Comparison of ENCODE assay signal across 1 cellular context in the genomic region with DNA sequence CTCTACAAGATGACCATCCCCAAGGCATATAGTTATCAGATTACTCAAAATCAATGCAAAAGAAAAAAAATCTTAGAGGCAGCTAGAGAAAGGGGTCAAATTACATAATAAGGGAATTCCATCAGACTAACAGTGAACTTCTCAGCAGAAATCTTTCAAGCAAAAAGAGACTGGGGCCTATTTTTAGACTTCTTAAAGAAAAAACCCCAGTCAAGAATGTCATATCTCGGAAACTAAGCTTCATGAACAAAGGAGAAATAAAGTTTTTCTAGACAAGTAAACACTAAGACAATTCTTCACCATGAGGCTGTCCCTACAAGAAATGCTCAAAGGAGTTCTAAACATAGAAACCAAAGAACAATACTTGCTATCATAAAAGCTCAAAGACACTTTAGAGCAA.
TF ChIP-seq lines count a peak whose summit lies in the region.

No MANE protein-coding gene starts in this region.

TF ChIP-seq in GM23338, 12 proteins besides CTCF, POLR2A, EP300 and RAD21 (continued from another document):
- TF ChIP-seq, protein P1, sequence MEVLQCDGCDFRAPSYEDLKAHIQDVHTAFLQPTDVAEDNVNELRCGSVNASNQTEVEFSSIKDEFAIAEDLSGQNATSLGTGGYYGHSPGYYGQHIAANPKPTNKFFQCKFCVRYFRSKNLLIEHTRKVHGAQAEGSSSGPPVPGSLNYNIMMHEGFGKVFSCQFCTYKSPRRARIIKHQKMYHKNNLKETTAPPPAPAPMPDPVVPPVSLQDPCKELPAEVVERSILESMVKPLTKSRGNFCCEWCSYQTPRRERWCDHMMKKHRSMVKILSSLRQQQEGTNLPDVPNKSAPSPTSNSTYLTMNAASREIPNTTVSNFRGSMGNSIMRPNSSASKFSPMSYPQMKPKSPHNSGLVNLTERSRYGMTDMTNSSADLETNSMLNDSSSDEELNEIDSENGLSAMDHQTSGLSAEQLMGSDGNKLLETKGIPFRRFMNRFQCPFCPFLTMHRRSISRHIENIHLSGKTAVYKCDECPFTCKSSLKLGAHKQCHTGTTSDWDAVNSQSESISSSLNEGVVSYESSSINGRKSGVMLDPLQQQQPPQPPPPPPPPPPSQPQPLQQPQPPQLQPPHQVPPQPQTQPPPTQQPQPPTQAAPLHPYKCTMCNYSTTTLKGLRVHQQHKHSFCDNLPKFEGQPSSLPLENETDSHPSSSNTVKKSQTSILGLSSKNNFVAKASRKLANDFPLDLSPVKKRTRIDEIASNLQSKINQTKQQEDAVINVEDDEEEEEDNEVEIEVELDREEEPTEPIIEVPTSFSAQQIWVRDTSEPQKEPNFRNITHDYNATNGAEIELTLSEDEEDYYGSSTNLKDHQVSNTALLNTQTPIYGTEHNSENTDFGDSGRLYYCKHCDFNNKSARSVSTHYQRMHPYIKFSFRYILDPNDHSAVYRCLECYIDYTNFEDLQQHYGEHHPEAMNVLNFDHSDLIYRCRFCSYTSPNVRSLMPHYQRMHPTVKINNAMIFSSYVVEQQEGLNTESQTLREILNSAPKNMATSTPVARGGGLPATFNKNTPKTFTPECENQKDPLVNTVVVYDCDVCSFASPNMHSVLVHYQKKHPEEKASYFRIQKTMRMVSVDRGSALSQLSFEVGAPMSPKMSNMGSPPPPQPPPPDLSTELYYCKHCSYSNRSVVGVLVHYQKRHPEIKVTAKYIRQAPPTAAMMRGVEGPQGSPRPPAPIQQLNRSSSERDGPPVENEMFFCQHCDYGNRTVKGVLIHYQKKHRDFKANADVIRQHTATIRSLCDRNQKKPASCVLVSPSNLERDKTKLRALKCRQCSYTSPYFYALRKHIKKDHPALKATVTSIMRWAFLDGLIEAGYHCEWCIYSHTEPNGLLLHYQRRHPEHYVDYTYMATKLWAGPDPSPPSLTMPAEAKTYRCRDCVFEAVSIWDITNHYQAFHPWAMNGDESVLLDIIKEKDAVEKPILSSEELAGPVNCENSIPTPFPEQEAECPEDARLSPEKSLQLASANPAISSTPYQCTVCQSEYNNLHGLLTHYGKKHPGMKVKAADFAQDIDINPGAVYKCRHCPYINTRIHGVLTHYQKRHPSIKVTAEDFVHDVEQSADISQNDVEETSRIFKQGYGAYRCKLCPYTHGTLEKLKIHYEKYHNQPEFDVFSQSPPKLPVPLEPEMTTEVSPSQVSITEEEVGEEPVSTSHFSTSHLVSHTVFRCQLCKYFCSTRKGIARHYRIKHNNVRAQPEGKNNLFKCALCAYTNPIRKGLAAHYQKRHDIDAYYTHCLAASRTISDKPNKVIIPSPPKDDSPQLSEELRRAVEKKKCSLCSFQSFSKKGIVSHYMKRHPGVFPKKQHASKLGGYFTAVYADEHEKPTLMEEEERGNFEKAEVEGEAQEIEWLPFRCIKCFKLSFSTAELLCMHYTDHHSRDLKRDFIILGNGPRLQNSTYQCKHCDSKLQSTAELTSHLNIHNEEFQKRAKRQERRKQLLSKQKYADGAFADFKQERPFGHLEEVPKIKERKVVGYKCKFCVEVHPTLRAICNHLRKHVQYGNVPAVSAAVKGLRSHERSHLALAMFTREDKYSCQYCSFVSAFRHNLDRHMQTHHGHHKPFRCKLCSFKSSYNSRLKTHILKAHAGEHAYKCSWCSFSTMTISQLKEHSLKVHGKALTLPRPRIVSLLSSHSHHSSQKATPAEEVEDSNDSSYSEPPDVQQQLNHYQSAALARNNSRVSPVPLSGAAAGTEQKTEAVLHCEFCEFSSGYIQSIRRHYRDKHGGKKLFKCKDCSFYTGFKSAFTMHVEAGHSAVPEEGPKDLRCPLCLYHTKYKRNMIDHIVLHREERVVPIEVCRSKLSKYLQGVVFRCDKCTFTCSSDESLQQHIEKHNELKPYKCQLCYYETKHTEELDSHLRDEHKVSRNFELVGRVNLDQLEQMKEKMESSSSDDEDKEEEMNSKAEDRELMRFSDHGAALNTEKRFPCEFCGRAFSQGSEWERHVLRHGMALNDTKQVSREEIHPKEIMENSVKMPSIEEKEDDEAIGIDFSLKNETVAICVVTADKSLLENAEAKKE (CRISPR knock-in tag; IDR thresholded peaks at IDR 0.05) = no peak
- TF ChIP-seq ZNF331 (CRISPR knock-in tag; IDR thresholded peaks at IDR 0.05; ENCODE audit: low read depth) (no peak), STAT1 (IDR thresholded peaks at IDR 0.05; ENCODE audit: unreplicated experiment) (no peak)
